Comparison of ENCODE assay signal across 8 cellular contexts in the genomic region with DNA sequence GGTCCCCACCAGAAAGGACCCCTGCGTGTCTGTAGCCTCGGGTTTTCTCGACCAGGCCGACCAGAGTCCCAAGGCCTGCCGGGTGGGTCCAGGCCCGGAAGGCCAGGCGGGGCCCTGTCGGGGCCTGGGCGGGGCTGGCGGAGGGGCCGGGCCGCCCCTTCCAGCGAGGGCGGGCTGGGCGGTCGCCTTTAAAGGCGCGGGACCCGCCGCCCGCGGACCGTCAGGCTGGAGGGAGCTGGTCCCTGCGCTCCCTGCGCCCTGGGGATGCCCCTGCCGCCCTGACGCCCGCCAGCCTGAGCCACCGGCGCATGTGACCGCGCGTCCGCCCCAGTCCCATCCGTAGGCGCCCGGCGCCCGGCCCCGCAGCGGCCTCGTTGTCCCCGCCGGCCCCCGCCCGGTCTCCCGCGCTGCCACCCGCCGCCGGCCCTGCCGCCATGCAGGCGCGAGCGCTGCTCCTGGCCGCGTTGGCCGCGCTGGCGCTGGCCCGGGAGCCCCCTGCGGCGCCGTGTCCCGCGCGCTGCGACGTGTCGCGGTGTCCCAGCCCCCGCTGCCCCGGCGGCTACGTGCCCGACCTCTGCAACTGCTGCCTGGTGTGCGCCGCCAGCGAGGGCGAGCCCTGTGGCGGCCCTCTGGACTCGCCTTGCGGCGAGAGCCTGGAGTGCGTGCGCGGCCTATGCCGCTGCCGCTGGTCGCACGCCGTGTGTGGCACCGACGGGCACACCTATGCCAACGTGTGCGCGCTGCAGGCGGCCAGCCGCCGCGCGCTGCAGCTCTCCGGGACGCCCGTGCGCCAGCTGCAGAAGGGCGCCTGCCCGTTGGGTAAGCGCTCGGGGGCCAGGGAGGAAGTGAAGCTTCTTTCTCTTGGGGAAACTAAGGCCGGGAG. TPM values are rescaled to one million over a fixed set of nuclear protein-coding genes. Genes with fewer than 3 reads are reported as not detected.
DNase-seq lines count a peak whose midpoint lies in the region; ATAC-seq, FAIRE-seq and TF ChIP-seq lines count a peak whose summit lies in the region.

A gene (plus strand): TSS at position 220 of the 883 bp plus-strand sequence. CDS start 215 bp downstream, at position 435.

- H3K27ac ChIP-seq in HUES64 (ENCODE audit: low read depth, low read length), result no peak within 1 kb of the TSS
- H3K27ac ChIP-seq in left lung, result no peak within 1 kb of the TSS
- H3K27ac ChIP-seq in thoracic aorta, result no peak within 1 kb of the TSS

- H3K27me3 ChIP-seq in HUES64 (ENCODE audit: insufficient read depth, low read length) (peaks cover 43% of the 10 kb centered on the region), bronchial epithelial cell (ENCODE audit: control insufficient read depth, insufficient read depth, low read length) (peaks cover 14% of the 10 kb centered on the region), left lung (peaks cover 0 to 24% of the 10 kb centered on the region in 2 donors), thoracic aorta (replicated peaks; ENCODE audit: insufficient read depth) (no peaks in the 10 kb centered on the region)

- no peaks in the 10 kb centered on the region for H3K4me1 ChIP-seq in HUES64 (ENCODE audit: insufficient read depth, low read length)
- peaks cover 13 to 60% of the 10 kb centered on the region in 2 donors for H3K4me1 ChIP-seq in left lung
- H3K4me1 ChIP-seq in thoracic aorta (ENCODE audit: control insufficient read depth in 1 of 2, low read depth in 2 of 2), result peaks cover 2 to 42% of the 10 kb centered on the region in 2 donors

- no peak for DNase-seq in bronchial epithelial cell (ENCODE audit: low read depth)
- no peak for DNase-seq in left lung
- DNase-seq in thoracic aorta (ENCODE audit: low spot score), result no peak
- no peak for DNase-seq in T-helper 9 cell
- no peak for DNase-seq in effector CD8-positive, alpha-beta T cell (lab: John Stamatoyannopoulos, UW)
- no peak for DNase-seq in NCI-H2196 (lab: John Stamatoyannopoulos, UW; ENCODE audit: unreplicated experiment)

- H3K9ac ChIP-seq in HUES64 (ENCODE audit: low read depth, low read length), result peak within 1 kb of the TSS; percentile 57

- no peaks in the 10 kb centered on the region for H3K9me3 ChIP-seq in HUES64 (ENCODE audit: insufficient read depth, low read depth, low read length)
- no peaks in the 10 kb centered on the region for H3K9me3 ChIP-seq in left lung
- no peaks in the 10 kb centered on the region for H3K9me3 ChIP-seq in thoracic aorta

- TF ChIP-seq CTCF in bronchial epithelial cell (IDR thresholded peaks at IDR 0.05; ENCODE audit: insufficient read depth, low read length, severe bottlenecking), result no peak
- no peak for TF ChIP-seq CTCF in left lung (IDR thresholded peaks at IDR 0.05)
- no peak for TF ChIP-seq CTCF in thoracic aorta (IDR thresholded peaks at IDR 0.05)

- FAIRE-seq in bronchial epithelial cell (lab: Jason Lieb, UNC), result no peak

- no peaks in the 10 kb centered on the region for H3K36me3 ChIP-seq in HUES64 (ENCODE audit: insufficient read depth, low read length)
- no peaks in the 10 kb centered on the region for H3K36me3 ChIP-seq in bronchial epithelial cell (ENCODE audit: control insufficient read depth, insufficient read depth, low read length)
- H3K36me3 ChIP-seq in left lung, result no peaks in the 10 kb centered on the region
- no peaks in the 10 kb centered on the region for H3K36me3 ChIP-seq in thoracic aorta

- H3K4me3 ChIP-seq in HUES64 (ENCODE audit: low read length) (peak within 1 kb of the TSS; percentile 59), bronchial epithelial cell (ENCODE audit: low read depth, low read length) (peak within 1 kb of the TSS; percentile 3), left lung (peak within 1 kb of the TSS; percentile 19 to 43), thoracic aorta (peak within 1 kb of the TSS; percentile 67)

- 3% methylated on average over 111 of the region's 111 CpGs for WGBS in HUES64

- peak; percentile 65 for ATAC-seq in left lung
- ATAC-seq in thoracic aorta (ENCODE audit: insufficient number of reproducible peaks, low FRiP score, low read depth), result no peak
- ATAC-seq in HG03095 (IDR thresholded peaks at IDR 0.05; ENCODE audit: unreplicated experiment), result no peak

- intact Hi-C loops in left lung (cut with DNase I), result no loop called here

RNA-seq across cellular contexts. Expression of the gene that starts here (rescaled TPM):
- 3.4 TPM for polyA plus RNA-seq in HUES64 (2013, experiment 1 of 2)
- polyA plus RNA-seq in HUES64 (2013, experiment 2 of 2), result 3.4 TPM
- total RNA-seq in bronchial epithelial cell, result under 0.01 and 0.26 TPM in 2 replicates
- total RNA-seq in left lung, result 10 to 100 TPM; 16.7 to 18.3 TPM
- 10 to 100 TPM; 52.6 to 55.5 TPM for total RNA-seq in thoracic aorta

Comparison
In these comparisons a context has a peak if more than half of its experiments do, and no peak if none do; other contexts are left out.
1. RNA of the gene that starts here (total RNA-seq): 52.6 to 55.5 TPM in thoracic aorta and 16.7 to 18.3 TPM in left lung; under 0.01 to 0.26 TPM in bronchial epithelial cell; every median in the first group is over 10 times any median in the second.
2. H3K4me3 ChIP-seq: peak in every context shown above with its lines; median percentile 67 in thoracic aorta; 59 in HUES64; 31 in left lung; 3 in bronchial epithelial cell.